ENCODE assay signal across 1 cellular context in the genomic region with DNA sequence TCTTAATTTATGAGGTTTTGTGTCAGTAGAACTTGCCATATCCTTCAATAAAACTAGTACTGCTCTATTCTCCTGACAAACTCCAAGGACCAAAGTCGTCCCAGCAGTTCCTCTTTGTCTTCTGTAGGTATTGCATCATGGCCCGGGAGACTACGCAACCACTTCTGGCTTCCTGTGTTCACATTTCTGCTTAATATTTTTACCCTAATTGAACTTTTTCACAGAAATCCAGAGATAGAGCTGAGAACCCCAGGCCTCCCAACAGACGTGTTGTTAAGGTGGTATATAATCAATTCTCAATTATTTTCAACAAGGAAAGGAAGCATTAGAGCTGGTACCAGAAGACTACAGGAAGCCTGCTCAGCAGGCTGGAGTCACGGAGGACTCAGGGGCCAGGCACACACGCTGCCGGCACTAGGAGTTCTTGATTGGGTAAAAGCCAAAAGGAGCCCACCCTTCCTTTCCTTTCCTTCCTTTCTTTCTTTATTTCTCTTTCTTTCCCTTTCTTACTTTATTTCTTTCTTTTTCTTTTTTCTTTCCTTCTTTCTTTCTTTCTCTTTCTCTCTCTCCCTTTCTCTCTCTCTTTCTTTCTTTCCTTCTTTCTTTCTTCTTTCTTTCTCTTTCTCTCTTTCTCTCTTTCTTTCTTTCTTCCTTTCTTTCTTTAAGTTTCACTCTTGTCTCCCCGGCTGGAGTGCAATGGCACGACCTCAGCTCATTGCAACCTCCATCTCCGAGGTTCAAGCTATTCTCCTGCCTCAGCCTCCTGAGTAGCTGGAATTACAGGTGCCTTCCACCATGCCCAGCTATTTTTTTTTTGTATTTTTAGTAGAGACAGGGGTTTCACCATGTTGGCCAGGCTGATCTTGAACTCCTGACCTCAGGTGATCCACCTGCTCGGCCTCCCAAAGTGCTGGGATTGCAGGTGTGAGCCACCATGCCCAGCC.
TF ChIP-seq lines count a peak whose summit lies in the region.

No MANE protein-coding gene starts in this region.

TF ChIP-seq in H1, 55 proteins besides CTCF, POLR2A, EP300 and RAD21:
- no peak for TF ChIP-seq POU5F1 (IDR thresholded peaks at IDR 0.05; ENCODE audit: low read depth, low read length)
- no peak for TF ChIP-seq ATF2 (IDR thresholded peaks at IDR 0.05; ENCODE audit: low read length)
- no peak for TF ChIP-seq HDAC6 (IDR thresholded peaks at IDR 0.05; ENCODE audit: low read depth, low read length)
- no peak for TF ChIP-seq KDM5A (IDR thresholded peaks at IDR 0.05; ENCODE audit: low read length)
- no peak for TF ChIP-seq KDM1A (IDR thresholded peaks at IDR 0.05; ENCODE audit: borderline replicate concordance, low read length)
- no peak for TF ChIP-seq PHF8 (conservative IDR thresholded peaks at IDR 0.05; ENCODE audit: low read depth, low read length)
- no peak for TF ChIP-seq CREB1 (IDR thresholded peaks at IDR 0.05)
- no peak for TF ChIP-seq CHD2 (IDR thresholded peaks at IDR 0.05; ENCODE audit: low read length)
- no peak for TF ChIP-seq CBX5 (IDR thresholded peaks at IDR 0.05; ENCODE audit: low read depth, low read length)
- TF ChIP-seq GABPA (IDR thresholded peaks at IDR 0.05; ENCODE audit: borderline replicate concordance, insufficient read depth, low read length) = no peak
- TF ChIP-seq E2F6 (IDR thresholded peaks at IDR 0.05) = no peak
- TF ChIP-seq RNF2 (IDR thresholded peaks at IDR 0.05; ENCODE audit: borderline replicate concordance, low read depth, low read length, missing control alignments, poor library complexity, severe bottlenecking) = no peak
